25 cellular contexts compared by ENCODE assay signal in genomic region chr2:232476045-232476444, GRCh38. TPM values are rescaled to one million over a fixed set of nuclear protein-coding genes. Genes with fewer than 3 reads are reported as not detected.
DNase-seq lines count a peak whose midpoint lies in the region; ATAC-seq, FAIRE-seq and TF ChIP-seq lines count a peak whose summit lies in the region.
"Had no signal": no experiment of that assay in that cellular context is flagged by ENCODE, and none has a peak within 500 bp of the region (broad histone marks: within the 10 kb centered on the region; RNA-seq: fewer than 3 reads in every experiment).

No MANE protein-coding gene starts in this region.

- H3K9me3 Mint-ChIP-seq in chondrocyte (ENCODE audit: low read depth): peaks cover 18% of the 10 kb centered on the region
- H3K9me3 Mint-ChIP-seq in effector memory CD8-positive, alpha-beta T cell: peaks cover 0 to 10% of the 10 kb centered on the region in 2 donors

- no peak overlapping the region for H3K4me2 ChIP-seq in osteoblast (ENCODE audit: insufficient read depth, low read length)

- peaks cover 55% of the 10 kb centered on the region for H3K27me3 Mint-ChIP-seq in chondrocyte (ENCODE audit: low read depth)
- H3K27me3 Mint-ChIP-seq in effector memory CD8-positive, alpha-beta T cell: peaks cover 39 to 74% of the 10 kb centered on the region in 2 donors

- H4K20me1 ChIP-seq in osteoblast (ENCODE audit: insufficient read depth, low read length): no peaks in the 10 kb centered on the region

- peak; percentile 22 for DNase-seq in activated CD8-positive, alpha-beta memory T cell treated with anti-CD3 and anti-CD28 coated beads, Interleukin-2, amount 50 U/mL, for 48 hours
- DNase-seq in activated CD8-positive, alpha-beta memory T cell treated with anti-CD3 and anti-CD28 coated beads, Interleukin-2, amount 50 U/mL, for 4 hours: no peak
- DNase-seq in 8988T (peak; percentile 3), chondrocyte (ENCODE audit: low spot score) (peak; percentile 4), osteoblast (ENCODE audit: insufficient read length, low spot score, missing footprints) (peak; percentile 51), RCC 7860 (ENCODE audit: low spot score) (no peak), NCI-H1092 (lab: John Stamatoyannopoulos, UW) (no peak)
- no peak for DNase-seq in effector memory CD8-positive, alpha-beta T cell
- DNase-seq: ACHN, Calu3, DMS79 treated with DMSO at 0.1 percent for 48 hours, KBM-7, MG63, NCI-H1417, NCI-H1694 treated with DMSO at 0.1 percent for 48 hours, NCI-H2081, NCI-H2227 treated with DMSO at 0.1 percent for 48 hours, NCI-H526 treated with DMSO at 0.1 percent for 48 hours, SHP77 treated with DMSO at 0.1 percent for 48 hours had no signal

- H3K27ac Mint-ChIP-seq in chondrocyte (ENCODE audit: unreplicated experiment): no peak overlapping the region
- H3K27ac Mint-ChIP-seq in effector memory CD8-positive, alpha-beta T cell: no peak overlapping the region

- FAIRE-seq in RCC 7860 (lab: Jason Lieb, UNC): no peak
- FAIRE-seq: GM18507 had no signal

- TF ChIP-seq CTCF in chondrocyte (IDR thresholded peaks at IDR 0.05): no peak
- no peak for TF ChIP-seq CTCF in osteoblast (IDR thresholded peaks at IDR 0.05; ENCODE audit: extremely low read depth, low read depth, low read length)

- H3K9me3 ChIP-seq in osteoblast (ENCODE audit: low read depth, low read length): no peaks in the 10 kb centered on the region
- H3K9me3 ChIP-seq: HAP-1 had no signal

- H3K4me3 Mint-ChIP-seq in chondrocyte (ENCODE audit: unreplicated experiment): no peak overlapping the region
- H3K4me3 Mint-ChIP-seq in effector memory CD8-positive, alpha-beta T cell: no peak overlapping the region

- no peak overlapping the region for H2AFZ ChIP-seq in osteoblast (ENCODE audit: low read length)

- H3K36me3 ChIP-seq in osteoblast (ENCODE audit: insufficient read depth, low read length): no peaks in the 10 kb centered on the region
- H3K36me3 ChIP-seq: HAP-1, MG63 had no signal

- H3K4me1 ChIP-seq in osteoblast (ENCODE audit: insufficient read depth, low read length): no peaks in the 10 kb centered on the region

- no peak overlapping the region for H3K4me3 ChIP-seq in osteoblast (ENCODE audit: insufficient read depth, low read length)
- H3K4me3 ChIP-seq: HAP-1, MG63, SK-N-MC had no signal

- H3K79me2 ChIP-seq in osteoblast (ENCODE audit: insufficient read depth, low read length): no peaks in the 10 kb centered on the region

- no peaks in the 10 kb centered on the region for H3K4me1 Mint-ChIP-seq in chondrocyte (ENCODE audit: low read depth)
- H3K4me1 Mint-ChIP-seq in effector memory CD8-positive, alpha-beta T cell (ENCODE audit: low read depth in 2 of 2): peaks cover 0 to 1% of the 10 kb centered on the region in 2 donors

- peaks cover 31% of the 10 kb centered on the region for H3K27me3 ChIP-seq in osteoblast (ENCODE audit: insufficient read depth, low read length)

- peaks cover 9% of the 10 kb centered on the region for H3K36me3 Mint-ChIP-seq in chondrocyte (ENCODE audit: low read depth)
- no peaks in the 10 kb centered on the region for H3K36me3 Mint-ChIP-seq in effector memory CD8-positive, alpha-beta T cell (ENCODE audit: insufficient read depth)

- no peak for ATAC-seq in effector memory CD8-positive, alpha-beta T cell (replicated peaks)

- H3K27ac ChIP-seq in osteoblast (ENCODE audit: low read depth, low read length): no peak overlapping the region
- H3K27ac ChIP-seq: 22Rv1, RWPE1, SK-N-MC had no signal

RNA-seq across cellular contexts. Expression of gene ECEL1, which starts 11.6 kb away (rescaled TPM):
- total RNA-seq in chondrocyte: 0.12 to 0.53 TPM in 2 of 3 replicates, not detected in the other
- not detected in 2 replicates for total RNA-seq in osteoblast
- total RNA-seq: Calu3 had no signal

RNA-seq across cellular contexts. Expression of gene ALPI, which starts 20.1 kb away (rescaled TPM):
- total RNA-seq in chondrocyte (not detected in 3 replicates), osteoblast (not detected in 2 replicates)
- total RNA-seq: Calu3, NCI-H460 had no signal

RNA-seq across cellular contexts. Expression of gene PRSS56, which starts 44.1 kb away (rescaled TPM):
- total RNA-seq in chondrocyte: not detected in 3 replicates
- total RNA-seq in osteoblast: not detected in 2 replicates
- total RNA-seq: Calu3, NCI-H460 had no signal

RNA-seq across cellular contexts. Expression of gene CHRND, which starts 49.9 kb away (rescaled TPM):
- total RNA-seq in chondrocyte (not detected in 3 replicates), osteoblast (not detected in 2 replicates)
- total RNA-seq: Calu3 had no signal

Comparison
In these comparisons a context has a peak if more than half of its experiments do, and no peak if none do; other contexts are left out.
1. DNase-seq: peak in activated CD8-positive, alpha-beta memory T cell treated with anti-CD3 and anti-CD28 coated beads, Interleukin-2, amount 50 U/mL, for 48 hours (single experiment), 8988T (single experiment), chondrocyte (single experiment) and osteoblast (single experiment); none in activated CD8-positive, alpha-beta memory T cell treated with anti-CD3 and anti-CD28 coated beads, Interleukin-2, amount 50 U/mL, for 4 hours (single experiment), RCC 7860 (single experiment), NCI-H1092 (single experiment) and effector memory CD8-positive, alpha-beta T cell (0 of 3).